18 cellular contexts compared by ENCODE assay signal in genomic region chrX:130418740-130419139, GRCh38. TPM values are rescaled to one million over a fixed set of nuclear protein-coding genes. Genes with fewer than 3 reads are reported as not detected.
DNase-seq lines count a peak whose midpoint lies in the region; ATAC-seq and TF ChIP-seq lines count a peak whose summit lies in the region.
"Had no signal": no experiment of that assay in that cellular context is flagged by ENCODE, and none has a peak within 500 bp of the region (broad histone marks: within the 10 kb centered on the region; RNA-seq: fewer than 3 reads in every experiment).

No MANE protein-coding gene starts in this region.

- intact Hi-C loops in lower leg skin (cut with DNase I; ENCODE audit: low total_unique reads), result no loop called here

- peaks cover 6% of the 10 kb centered on the region for H3K36me3 ChIP-seq in KOPT-K1 (ENCODE audit: insufficient read depth, low read length)
- H3K36me3 ChIP-seq: HAP-1, SJCRH30 had no signal

- DNase-seq in lower leg skin (ENCODE audit: low spot score in 2 of 2), result no peak
- DNase-seq in activated T-cell treated with anti-CD3 and anti-CD28 coated beads, Interleukin-2, amount 50 U/mL, for 1 hour, result no peak
- DNase-seq: MV-4-11, NCI-H1417 treated with DMSO at 0.1 percent for 48 hours, NCI-H2029 treated with DMSO at 0.1 percent for 48 hours, NCI-H526, RPMI8226, SJCRH30 had no signal

- WGBS in lower leg skin, 2 donors, result 82 to 84% methylated on average over 4 of the region's 4 CpGs

- no peak for TF ChIP-seq POLR2A in lower leg skin (IDR thresholded peaks at IDR 0.05)

- peak overlapping the region; percentile 95 for H3K27ac ChIP-seq in KOPT-K1 (ENCODE audit: low read depth, low read length, poor library complexity, severe bottlenecking)
- H3K27ac ChIP-seq: C4-2B, SJCRH30 had no signal

- no peak for TF ChIP-seq CTCF in lower leg skin (IDR thresholded peaks at IDR 0.05)

- no peak overlapping the region for H3K4me3 ChIP-seq in lower leg skin (ENCODE audit: low read depth, poor library complexity, severe bottlenecking)
- H3K4me3 ChIP-seq: HAP-1, SJCRH30 had no signal

- no peaks in the 10 kb centered on the region for H3K9me3 ChIP-seq in KOPT-K1 (ENCODE audit: insufficient read depth, low read length, poor library complexity, severe bottlenecking)
- H3K9me3 ChIP-seq: HAP-1, SJCRH30 had no signal

- ATAC-seq in GM18511 (IDR thresholded peaks at IDR 0.05; ENCODE audit: unreplicated experiment) (peak; percentile 63), GM19463 (IDR thresholded peaks at IDR 0.05; ENCODE audit: unreplicated experiment) (peak; percentile 47), HG02759 (IDR thresholded peaks at IDR 0.05; ENCODE audit: unreplicated experiment) (peak; percentile 43), GM21825 (IDR thresholded peaks at IDR 0.05; ENCODE audit: unreplicated experiment) (no peak), GM18868 (IDR thresholded peaks at IDR 0.05; ENCODE audit: unreplicated experiment) (no peak)

RNA-seq across cellular contexts. Expression of gene RBMX2, which starts 17.0 kb away (rescaled TPM):
- 10 to 100 TPM; 14.4 to 21.8 (median 20.1) TPM for total RNA-seq in lower leg skin

RNA-seq across cellular contexts. Expression of gene GPR119, which starts 33.3 kb away (rescaled TPM):
- not detected for total RNA-seq in lower leg skin
- total RNA-seq: LHCN-M2, OCI-LY7, SJCRH30 had no signal

Comparison
In these comparisons a context has a peak if more than half of its experiments do, and no peak if none do; other contexts are left out.
1. ATAC-seq: peak in GM18511 (single experiment), GM19463 (single experiment) and HG02759 (single experiment); none in GM21825 (single experiment) and GM18868 (single experiment).